Comparison of ENCODE assay signal across 29 cellular contexts in genomic region chr20:62214067-62214466, GRCh38. TPM values are rescaled to one million over a fixed set of nuclear protein-coding genes. Genes with fewer than 3 reads are reported as not detected.
DNase-seq lines count a peak whose midpoint lies in the region; FAIRE-seq and TF ChIP-seq lines count a peak whose summit lies in the region.
"Had no signal": no experiment of that assay in that cellular context is flagged by ENCODE, and none has a peak within 500 bp of the region (broad histone marks: within the 10 kb centered on the region; RNA-seq: fewer than 3 reads in every experiment).

No MANE protein-coding gene starts in this region.

- no peaks in the 10 kb centered on the region for H3K9me3 ChIP-seq in MG63
- H3K9me3 ChIP-seq: heart right ventricle, pancreas, stomach, thyroid gland had no signal

- peaks cover 53% of the 10 kb centered on the region for H3K27me3 ChIP-seq in MG63
- H3K27me3 ChIP-seq: pancreas had no signal

- peak overlapping the region; percentile 81 for H3K27ac ChIP-seq in C4-2B
- H3K27ac ChIP-seq in caudate nucleus (ENCODE audit: low read depth, low read length), result peak overlapping the region; percentile 4
- H3K27ac ChIP-seq: heart right ventricle, pancreas, stomach, thyroid gland had no signal

- DNase-seq in DMS79 (lab: John Stamatoyannopoulos, UW), result peak; percentile 23
- DNase-seq in NCI-H510A treated with DMSO at 0.1 percent for 48 hours (lab: John Stamatoyannopoulos, UW), result peak; percentile 34
- no peak for DNase-seq in caudate nucleus (lab: John Stamatoyannopoulos, UW)
- DNase-seq in MG63, result no peak
- no peak for DNase-seq in activated CD8-positive, alpha-beta memory T cell treated with anti-CD3 and anti-CD28 coated beads, Interleukin-2, amount 50 U/mL, for 48 hours
- DNase-seq in GM12891 (ENCODE audit: insufficient read length, low spot score), result no peak
- no peak for DNase-seq in middle frontal gyrus (ENCODE audit: extremely low spot score, low spot score)
- DNase-seq: activated CD4-positive, alpha-beta T cell treated with anti-CD3 and anti-CD28 coated beads for 36 hours; activated effector memory CD4-positive, alpha-beta T cell treated with anti-CD3 and anti-CD28 coated beads, Interleukin-2, amount 50 U/mL, for 16 hours; activated naive CD8-positive, alpha-beta T cell treated with anti-CD3 and anti-CD28 coated beads, Interleukin-2, amount 10 ng/mL, durations not matched to agents 7 days and 5 days; activated T-cell treated with anti-CD3 and anti-CD28 coated beads, Interleukin-2, amount 50 U/mL, for 1 hour; CD8-positive, alpha-beta T cell; central memory CD4-positive, alpha-beta T cell; HCEC 1CT; heart right ventricle; KG1; mammary epithelial cell; NCI-H446 treated with DMSO at 0.1 percent for 48 hours; stimulated activated CD4-positive, alpha-beta T cell treated with anti-CD3 and anti-CD28 coated beads, Interleukin-2, amount 100 ng/mL, for 24 hours; stomach; T-helper 2 cell; thyroid gland had no signal

- FAIRE-seq in GM12891 (lab: Jason Lieb, UNC), result no peak
- FAIRE-seq: astrocyte, G401.6, GM18507, pancreas had no signal

- no peak overlapping the region for H3K4me3 ChIP-seq in MG63
- H3K4me3 ChIP-seq: heart right ventricle, pancreas, stomach, thyroid gland had no signal

- TF ChIP-seq CTCF in C4-2B (conservative IDR thresholded peaks at IDR 0.05), result no peak

- TF ChIP-seq POLR2A in GM12891 (IDR thresholded peaks at IDR 0.05; ENCODE audit: low read depth, low read length), result no peak

- no peaks in the 10 kb centered on the region for H3K36me3 ChIP-seq in MG63
- H3K36me3 ChIP-seq: heart right ventricle, pancreas, stomach, thyroid gland had no signal

TF ChIP-seq in GM12891, 5 proteins besides CTCF, POLR2A, EP300 and RAD21:
- TF ChIP-seq POLR2AphosphoS5 (IDR thresholded peaks at IDR 0.05; ENCODE audit: low read depth, low read length) (no peak), POU2F2 (IDR thresholded peaks at IDR 0.05; ENCODE audit: low read depth, low read length) (no peak), TAF1 (IDR thresholded peaks at IDR 0.05; ENCODE audit: low read depth, low read length) (no peak), SPI1 (IDR thresholded peaks at IDR 0.05; ENCODE audit: low read depth, low read length) (no peak), PAX5 (IDR thresholded peaks at IDR 0.05; ENCODE audit: insufficient read depth, low read length, severe bottlenecking) (no peak)

RNA-seq across cellular contexts. Expression of gene HRH3, which starts 6.0 kb away (rescaled TPM):
- not detected in 2 replicates for total RNA-seq in MG63 (2014; rRNA removed; shearing (Covaris generic); ENCODE audit: low replicate concordance)
- not detected for polyA plus RNA-seq in GM12891 (2012; ENCODE audit: low read depth, missing spikeins)
- total RNA-seq: activated CD4-positive, alpha-beta T cell treated with anti-CD3 and anti-CD28 coated beads for 36 hours; activated naive CD8-positive, alpha-beta T cell treated with anti-CD3 and anti-CD28 coated beads, Interleukin-2, amount 10 ng/mL, durations not matched to agents 7 days and 5 days; CD8-positive, alpha-beta T cell; fibroblast of villous mesenchyme; heart right ventricle; HT1080; mammary epithelial cell; stomach; thyroid gland had no signal
- polyA plus RNA-seq: heart right ventricle, mammary epithelial cell, stomach had no signal

RNA-seq across cellular contexts. Expression of gene OSBPL2, which starts 24.3 kb away (rescaled TPM):
- 18.4 TPM in 2 replicates for total RNA-seq in MG63 (2014; rRNA removed; shearing (Covaris generic); ENCODE audit: low replicate concordance)
- polyA plus RNA-seq in GM12891 (2012; ENCODE audit: low read depth, missing spikeins), result 11.1 TPM

RNA-seq across cellular contexts. Expression of gene MTG2, which starts 31.2 kb away (rescaled TPM):
- total RNA-seq in MG63 (2014; rRNA removed; shearing (Covaris generic); ENCODE audit: low replicate concordance), result 87.3 and 102 TPM in 2 replicates
- 19.5 TPM for polyA plus RNA-seq in GM12891 (2012; ENCODE audit: low read depth, missing spikeins)

Comparison
In these comparisons a context has a peak if more than half of its experiments do, and no peak if none do; other contexts are left out.
1. DNase-seq: peak in DMS79 (single experiment) and NCI-H510A treated with DMSO at 0.1 percent for 48 hours (single experiment); none in caudate nucleus (0 of 61), MG63 (single experiment), activated CD8-positive, alpha-beta memory T cell treated with anti-CD3 and anti-CD28 coated beads, Interleukin-2, amount 50 U/mL, for 48 hours (single experiment), GM12891 (single experiment) and middle frontal gyrus (single experiment).